ENCODE assay signal across 2 cellular contexts in the genomic region with DNA sequence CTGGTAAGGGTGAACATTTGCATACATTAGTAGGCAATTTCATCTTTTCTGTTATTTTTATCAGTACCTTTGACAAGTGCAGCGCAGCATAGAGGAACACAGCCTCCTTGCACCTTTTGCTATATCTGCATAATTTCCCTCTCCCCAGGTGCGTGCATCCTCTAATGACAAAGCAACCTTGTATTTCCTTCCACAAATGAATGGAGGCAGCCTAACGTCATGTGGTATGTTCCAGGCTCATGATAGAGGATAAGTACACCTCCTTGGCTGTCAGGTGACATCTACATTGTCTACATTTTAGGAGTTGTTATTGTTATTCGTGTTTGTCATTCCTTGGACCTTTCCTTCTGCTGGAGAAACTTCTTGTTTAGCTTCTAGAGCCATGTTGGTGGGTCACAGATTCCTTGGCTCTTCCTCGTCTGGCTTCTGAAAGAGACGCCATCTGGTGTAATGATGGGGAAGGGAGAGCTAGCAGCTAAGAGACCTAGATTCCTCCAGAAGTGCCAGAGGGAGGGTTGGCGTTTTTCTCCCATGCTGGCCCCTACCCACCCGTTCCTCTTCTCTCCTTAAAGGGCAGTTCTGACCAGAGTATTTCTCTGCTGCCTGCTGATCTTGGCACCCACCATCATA.
TF ChIP-seq lines count a peak whose summit lies in the region.

No MANE protein-coding gene starts in this region.

TF ChIP-seq in SK-N-SH, 30 proteins besides CTCF, POLR2A, EP300 and RAD21:
- TF ChIP-seq, protein P1, sequence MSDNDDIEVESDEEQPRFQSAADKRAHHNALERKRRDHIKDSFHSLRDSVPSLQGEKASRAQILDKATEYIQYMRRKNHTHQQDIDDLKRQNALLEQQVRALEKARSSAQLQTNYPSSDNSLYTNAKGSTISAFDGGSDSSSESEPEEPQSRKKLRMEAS (IDR thresholded peaks at IDR 0.05; ENCODE audit: low read depth) = no peak
- TF ChIP-seq, protein P2, sequence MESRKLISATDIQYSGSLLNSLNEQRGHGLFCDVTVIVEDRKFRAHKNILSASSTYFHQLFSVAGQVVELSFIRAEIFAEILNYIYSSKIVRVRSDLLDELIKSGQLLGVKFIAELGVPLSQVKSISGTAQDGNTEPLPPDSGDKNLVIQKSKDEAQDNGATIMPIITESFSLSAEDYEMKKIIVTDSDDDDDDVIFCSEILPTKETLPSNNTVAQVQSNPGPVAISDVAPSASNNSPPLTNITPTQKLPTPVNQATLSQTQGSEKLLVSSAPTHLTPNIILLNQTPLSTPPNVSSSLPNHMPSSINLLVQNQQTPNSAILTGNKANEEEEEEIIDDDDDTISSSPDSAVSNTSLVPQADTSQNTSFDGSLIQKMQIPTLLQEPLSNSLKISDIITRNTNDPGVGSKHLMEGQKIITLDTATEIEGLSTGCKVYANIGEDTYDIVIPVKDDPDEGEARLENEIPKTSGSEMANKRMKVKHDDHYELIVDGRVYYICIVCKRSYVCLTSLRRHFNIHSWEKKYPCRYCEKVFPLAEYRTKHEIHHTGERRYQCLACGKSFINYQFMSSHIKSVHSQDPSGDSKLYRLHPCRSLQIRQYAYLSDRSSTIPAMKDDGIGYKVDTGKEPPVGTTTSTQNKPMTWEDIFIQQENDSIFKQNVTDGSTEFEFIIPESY (IDR thresholded peaks at IDR 0.05; ENCODE audit: borderline replicate concordance, low read depth) = no peak
- TF ChIP-seq TCF12 (IDR thresholded peaks at IDR 0.05) (no peak), FOSL2 (IDR thresholded peaks at IDR 0.05; ENCODE audit: borderline replicate concordance, low read depth) (no peak), CHD2 (IDR thresholded peaks at IDR 0.05; ENCODE audit: low read length, partially characterized antibody) (no peak), PBX3 (IDR thresholded peaks at IDR 0.05) (no peak), FOXJ3 (CRISPR knock-in tag; IDR thresholded peaks at IDR 0.05) (no peak), RCOR1 (IDR thresholded peaks at IDR 0.05; ENCODE audit: low read length) (no peak)

TF ChIP-seq in SK-N-SH treated with all-trans-retinoic acid at 6 μM for 48 hours, 23 proteins besides CTCF, POLR2A, EP300 and RAD21:
- TF ChIP-seq PPARA (CRISPR knock-in tag; IDR thresholded peaks at IDR 0.05; ENCODE audit: borderline replicate concordance) (no peak), ISL1 (CRISPR knock-in tag; IDR thresholded peaks at IDR 0.05) (no peak), TOX (CRISPR knock-in tag; IDR thresholded peaks at IDR 0.05; ENCODE audit: borderline replicate concordance) (no peak), ZNF565 (CRISPR knock-in tag; conservative IDR thresholded peaks at IDR 0.05; ENCODE audit: low read depth) (no peak), SNAI2 (CRISPR knock-in tag; IDR thresholded peaks at IDR 0.05) (no peak), CSDC2 (CRISPR knock-in tag; IDR thresholded peaks at IDR 0.05) (no peak), ZNF70 (CRISPR knock-in tag; IDR thresholded peaks at IDR 0.05) (no peak), ARNTL (CRISPR knock-in tag; IDR thresholded peaks at IDR 0.05; ENCODE audit: borderline replicate concordance, low read depth) (no peak), ESRRG (CRISPR knock-in tag; IDR thresholded peaks at IDR 0.05) (no peak), GLIS3 (CRISPR knock-in tag; IDR thresholded peaks at IDR 0.05) (no peak), POU6F1 (CRISPR knock-in tag; IDR thresholded peaks at IDR 0.05; ENCODE audit: borderline replicate concordance, low read depth) (no peak)
- TF ChIP-seq, protein P3, sequence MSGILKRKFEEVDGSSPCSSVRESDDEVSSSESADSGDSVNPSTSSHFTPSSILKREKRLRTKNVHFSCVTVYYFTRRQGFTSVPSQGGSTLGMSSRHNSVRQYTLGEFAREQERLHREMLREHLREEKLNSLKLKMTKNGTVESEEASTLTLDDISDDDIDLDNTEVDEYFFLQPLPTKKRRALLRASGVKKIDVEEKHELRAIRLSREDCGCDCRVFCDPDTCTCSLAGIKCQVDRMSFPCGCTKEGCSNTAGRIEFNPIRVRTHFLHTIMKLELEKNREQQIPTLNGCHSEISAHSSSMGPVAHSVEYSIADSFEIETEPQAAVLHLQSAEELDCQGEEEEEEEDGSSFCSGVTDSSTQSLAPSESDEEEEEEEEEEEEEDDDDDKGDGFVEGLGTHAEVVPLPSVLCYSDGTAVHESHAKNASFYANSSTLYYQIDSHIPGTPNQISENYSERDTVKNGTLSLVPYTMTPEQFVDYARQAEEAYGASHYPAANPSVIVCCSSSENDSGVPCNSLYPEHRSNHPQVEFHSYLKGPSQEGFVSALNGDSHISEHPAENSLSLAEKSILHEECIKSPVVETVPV (CRISPR knock-in tag; IDR thresholded peaks at IDR 0.05) = no peak
